In genomic region chr5:51685399-51685798, GRCh38 we compare ENCODE assay signal across 27 cellular contexts.
"Had no signal": no experiment of that assay in that cellular context is flagged by ENCODE, and none has a peak within 500 bp of the region (broad histone marks: within the 10 kb centered on the region; RNA-seq: fewer than 3 reads in every experiment).

No MANE protein-coding gene starts in this region.

- H3K27me3 ChIP-seq: pancreas, stomach, testis, thyroid gland, transverse colon, upper lobe of left lung, vagina had no signal

- H3K9me3 ChIP-seq: pancreas, prostate gland, stomach, testis, thyroid gland, transverse colon, vagina had no signal

- H3K4me1 ChIP-seq: left ventricle myocardium inferior, pancreas, prostate gland, stomach, testis, thyroid gland, transverse colon, upper lobe of left lung, vagina had no signal

- ATAC-seq: natural killer cell treated with Interleukin-12 subunit alpha and Interleukin-12 subunit beta and Interleukin-15 and Interleukin-18, amount 100 ng/mL, for 72 hours; pancreas; right cardiac atrium; sciatic nerve; stimulated activated naive B cell treated with anti-CD40 and anti-IgM and Interleukin-4, amounts not matched to agents 10 μg/mL and 1 μg/mL and 100 μg/mL, for 72 hours; stimulated activated naive CD8-positive, alpha-beta T cell treated with anti-CD3 and anti-CD28 coated beads, Interleukin-15, Interleukin-2, amounts not matched to agents 100 U/mL and 50 U/mL, for 24 hours had no signal

- DNase-seq: hypothalamus; immature natural killer cell; kidney; left ventricle myocardium inferior; mesendoderm; naive B cell; pancreas; posterior cingulate gyrus; retina; right cardiac atrium; stimulated activated CD4-positive, alpha-beta T cell treated with anti-CD3 and anti-CD28 coated beads, Interleukin-12 subunit alpha, Interleukin-12 subunit beta, amount 100 ng/mL, for 4 hours; stimulated activated CD4-positive, alpha-beta T cell treated with anti-CD3 and anti-CD28 coated beads, Interleukin-15, amount 100 ng/mL, for 24 hours; stimulated activated CD4-positive, alpha-beta T cell treated with anti-CD3 and anti-CD28 coated beads, Interleukin-2, amount 100 ng/mL, for 24 hours; stimulated activated CD4-positive, alpha-beta T cell treated with anti-CD3 and anti-CD28 coated beads, Interleukin-4, amount 100 ng/mL, for 1 hour; stimulated activated naive B cell treated with anti-CD40 and anti-IgM and Interleukin-4, amounts not matched to agents 10 μg/mL and 1 μg/mL and 100 μg/mL, for 72 hours; stimulated activated naive CD8-positive, alpha-beta T cell treated with anti-CD3 and anti-CD28 coated beads, Interleukin-15, Interleukin-2, amounts not matched to agents 100 U/mL and 50 U/mL, for 24 hours; stomach; testis; thyroid gland; transverse colon; upper lobe of left lung had no signal

- H3K36me3 ChIP-seq: left ventricle myocardium inferior, pancreas, prostate gland, stomach, thyroid gland, transverse colon, upper lobe of left lung, vagina had no signal

- H3K27ac ChIP-seq: left ventricle myocardium inferior, pancreas, prostate gland, skin epidermis, stomach, testis, thyroid gland, transverse colon, upper lobe of left lung, vagina had no signal

- H3K4me3 ChIP-seq: left ventricle myocardium inferior, lung, pancreas, prostate gland, skin epidermis, stomach, testis, thyroid gland, transverse colon, upper lobe of left lung, vagina had no signal
